Comparison of ENCODE assay signal across 8 cellular contexts in genomic region chr12:56041579-56042429, GRCh38. TPM values are rescaled to one million over a fixed set of nuclear protein-coding genes. Genes with fewer than 3 reads are reported as not detected.
DNase-seq lines count a peak whose midpoint lies in the region; ATAC-seq and TF ChIP-seq lines count a peak whose summit lies in the region.

TSS of gene RPS26 (plus strand) at chr12:56041918. CDS start at chr12:56042167, 249 bp downstream.

- peaks cover 39% of the 10 kb centered on the region for H3K36me3 Mint-ChIP-seq in CD8-positive, alpha-beta T cell
- H3K36me3 Mint-ChIP-seq in activated CD4-positive, alpha-beta memory T cell treated with anti-CD3 and anti-CD28 coated beads, Interleukin-2, amount 10 ng/mL, durations not matched to agents 7 days and 5 days (ENCODE audit: low read depth) = peaks cover 47% of the 10 kb centered on the region

- no peaks in the 10 kb centered on the region for H3K9me3 ChIP-seq in CD8-positive, alpha-beta T cell (ENCODE audit: low read length)
- H3K9me3 ChIP-seq in duodenal mucosa (ENCODE audit: control insufficient read depth in 1 of 2, low read length in 2 of 2) = no peaks in the 10 kb centered on the region

- H3K27ac Mint-ChIP-seq in CD8-positive, alpha-beta T cell = peak within 1 kb of the TSS; percentile 99
- H3K27ac Mint-ChIP-seq in activated CD4-positive, alpha-beta memory T cell treated with anti-CD3 and anti-CD28 coated beads, Interleukin-2, amount 10 ng/mL, durations not matched to agents 7 days and 5 days = peak within 1 kb of the TSS; percentile 99

- peak; percentile 48 for TF ChIP-seq CTCF in CD8-positive, alpha-beta T cell (IDR thresholded peaks at IDR 0.05)
- TF ChIP-seq CTCF in lower leg skin (IDR thresholded peaks at IDR 0.05) = no peak

- peak within 1 kb of the TSS; percentile 99 for H3K4me3 Mint-ChIP-seq in CD8-positive, alpha-beta T cell
- H3K4me3 Mint-ChIP-seq in activated CD4-positive, alpha-beta memory T cell treated with anti-CD3 and anti-CD28 coated beads, Interleukin-2, amount 10 ng/mL, durations not matched to agents 7 days and 5 days = peak within 1 kb of the TSS; percentile 100

- H3K27me3 Mint-ChIP-seq in CD8-positive, alpha-beta T cell (ENCODE audit: low read depth) = no peaks in the 10 kb centered on the region
- no peaks in the 10 kb centered on the region for H3K27me3 Mint-ChIP-seq in activated CD4-positive, alpha-beta memory T cell treated with anti-CD3 and anti-CD28 coated beads, Interleukin-2, amount 10 ng/mL, durations not matched to agents 7 days and 5 days

- H3K9ac ChIP-seq in duodenal mucosa (ENCODE audit: low read depth in 1 of 2, low read length in 2 of 2) = peak within 1 kb of the TSS; percentile 79 to 99

- intact Hi-C loops in CD8-positive, alpha-beta T cell (cut with DNase I, micrococcal nuclease) = loop anchor here (1.0 to 10.0 kb wide), 19 partner anchors 35 to 683 kb away; partner anchors contain the start of genes DNAJC14 (in 2 of the 2), PA2G4 (in 2 of the 2), SPRYD4 (in 2 of the 2) and ZC3H10 (in 2 of the 2)
- intact Hi-C loops in lower leg skin (cut with DNase I; ENCODE audit: low total_unique reads) = no loop called here

- peak; percentile 79 to 98 (median 90) for DNase-seq in CD8-positive, alpha-beta T cell
- DNase-seq in HK-2 (ENCODE audit: unreplicated experiment) = peak; percentile 97
- DNase-seq in NCI-H82 treated with DMSO at 0.1 percent for 48 hours (lab: John Stamatoyannopoulos, UW; ENCODE audit: unreplicated experiment) = peak; percentile 98
- DNase-seq in activated CD4-positive, alpha-beta memory T cell treated with anti-CD3 and anti-CD28 coated beads, Interleukin-2, amount 10 ng/mL, durations not matched to agents 7 days and 5 days = peak; percentile 94
- peak; percentile 96 to 98 for DNase-seq in lower leg skin (ENCODE audit: low spot score in 2 of 2)
- peak; percentile 80 to 89 for DNase-seq in stimulated activated CD4-positive, alpha-beta T cell treated with anti-CD3 and anti-CD28 coated beads, Interleukin-4, amount 100 ng/mL, for 48 hours (ENCODE audit: low read depth in 2 of 2)

- POLR2A ChIA-PET in CD8-positive, alpha-beta T cell (lab: Charles Lee) = interaction anchor here (1.8 kb wide), 2 partner anchors 46 to 63 kb away, joined by 5 to 6 read pairs; partner anchors contain the start of gene PA2G4
- POLR2A ChIA-PET in activated CD4-positive, alpha-beta memory T cell treated with anti-CD3 and anti-CD28 coated beads, Interleukin-2, amount 10 ng/mL, durations not matched to agents 7 days and 5 days (lab: Charles Lee) = interaction anchor here (0.7 to 3.0 kb wide), 7 partner anchors 35 to 303 kb away, joined by 4 to 11 read pairs (median 5); partner anchors contain the start of genes PA2G4 and RAB5B

- peak; percentile 93 for ATAC-seq in CD8-positive, alpha-beta T cell
- peak; percentile 95 for ATAC-seq in GM19452 (IDR thresholded peaks at IDR 0.05; ENCODE audit: unreplicated experiment)

- H3K9me3 Mint-ChIP-seq in CD8-positive, alpha-beta T cell = no peaks in the 10 kb centered on the region
- no peaks in the 10 kb centered on the region for H3K9me3 Mint-ChIP-seq in activated CD4-positive, alpha-beta memory T cell treated with anti-CD3 and anti-CD28 coated beads, Interleukin-2, amount 10 ng/mL, durations not matched to agents 7 days and 5 days

- H3K4me3 ChIP-seq in CD8-positive, alpha-beta T cell (ENCODE audit: low read depth, low read length) = peak within 1 kb of the TSS; percentile 83
- H3K4me3 ChIP-seq in duodenal mucosa (ENCODE audit: low read depth in 1 of 2, low read length in 2 of 2) (peak within 1 kb of the TSS; percentile 82 to 98), lower leg skin (ENCODE audit: low read depth, poor library complexity, severe bottlenecking) (peak within 1 kb of the TSS; percentile 82)

- H3K4me1 Mint-ChIP-seq in CD8-positive, alpha-beta T cell (ENCODE audit: low read depth) = peaks cover 42% of the 10 kb centered on the region
- H3K4me1 Mint-ChIP-seq in activated CD4-positive, alpha-beta memory T cell treated with anti-CD3 and anti-CD28 coated beads, Interleukin-2, amount 10 ng/mL, durations not matched to agents 7 days and 5 days = peaks cover 59% of the 10 kb centered on the region

- peaks cover 32% of the 10 kb centered on the region for H3K36me3 ChIP-seq in CD8-positive, alpha-beta T cell (ENCODE audit: insufficient read depth, low read length)
- peaks cover 10 to 31% of the 10 kb centered on the region in 2 donors for H3K36me3 ChIP-seq in duodenal mucosa (ENCODE audit: control insufficient read depth in 1 of 2, insufficient read depth in 2 of 2, low read length in 2 of 2)

- 1% methylated on average over 50 of the region's 50 CpGs for WGBS in lower leg skin, 2 donors

- CTCF ChIA-PET in CD8-positive, alpha-beta T cell (lab: Charles Lee) = interaction anchor here (1.0 to 3.4 kb wide), 4 partner anchors 45 to 102 kb away, joined by 3 to 26 read pairs (median 5); partner anchors contain the start of genes SUOX and ZC3H10
- CTCF ChIA-PET in activated CD4-positive, alpha-beta memory T cell treated with anti-CD3 and anti-CD28 coated beads, Interleukin-2, amount 10 ng/mL, durations not matched to agents 7 days and 5 days (lab: Charles Lee) = interaction anchor here (1.5 to 5.1 kb wide), 5 partner anchors 14 to 303 kb away, joined by 4 to 61 read pairs (median 19); partner anchors contain the start of gene SUOX

- H3K4me1 ChIP-seq in CD8-positive, alpha-beta T cell (ENCODE audit: insufficient read depth, low read length) = peaks cover 29% of the 10 kb centered on the region
- H3K4me1 ChIP-seq in duodenal mucosa (ENCODE audit: control insufficient read depth in 1 of 2, insufficient read depth in 2 of 2, low read length in 2 of 2) = peaks cover 22 to 23% of the 10 kb centered on the region in 2 donors

- peak in 1 of 2 donors; percentile 91 for TF ChIP-seq POLR2A in lower leg skin (IDR thresholded peaks at IDR 0.05)

- H3K27me3 ChIP-seq in CD8-positive, alpha-beta T cell (ENCODE audit: insufficient read depth, low read length) = no peaks in the 10 kb centered on the region
- no peaks in the 10 kb centered on the region for H3K27me3 ChIP-seq in duodenal mucosa (ENCODE audit: control insufficient read depth in 1 of 2, insufficient read depth in 2 of 2, low read length in 2 of 2)

- H3K27ac ChIP-seq in CD8-positive, alpha-beta T cell (ENCODE audit: low read depth, low read length) = peak within 1 kb of the TSS; percentile 75
- peak within 1 kb of the TSS; percentile 70 for H3K27ac ChIP-seq in duodenal mucosa (ENCODE audit: low read depth, low read length)

RNA-seq across cellular contexts. Expression of gene RPS26, which starts in this region (rescaled TPM):
- 10 to 100 TPM; 33.8 to 36.7 TPM for total RNA-seq in CD8-positive, alpha-beta T cell
- total RNA-seq in activated CD4-positive, alpha-beta memory T cell treated with anti-CD3 and anti-CD28 coated beads, Interleukin-2, amount 10 ng/mL, durations not matched to agents 7 days and 5 days = 10 to 100 TPM; 30.4 to 35.0 TPM
- 1,000 to 10,000 TPM in 1 of 4 donors, 100 to 1,000 TPM in 3; 390 to 2,886 (median 552) TPM for total RNA-seq in lower leg skin

Comparison
In these comparisons a context has a peak if more than half of its experiments do, and no peak if none do; other contexts are left out.
1. Peak in every context shown above with its lines: DNase-seq, ATAC-seq, H3K4me3 ChIP-seq and H3K27ac ChIP-seq.
2. RNA of gene RPS26 (total RNA-seq): 390 to 2,886 TPM in lower leg skin; 33.8 to 36.7 TPM in CD8-positive, alpha-beta T cell and 30.4 to 35.0 TPM in activated CD4-positive, alpha-beta memory T cell treated with anti-CD3 and anti-CD28 coated beads, Interleukin-2, amount 10 ng/mL, durations not matched to agents 7 days and 5 days; every median in the first group is over 10 times any median in the second.